12 cellular contexts compared by ENCODE assay signal in the genomic region with DNA sequence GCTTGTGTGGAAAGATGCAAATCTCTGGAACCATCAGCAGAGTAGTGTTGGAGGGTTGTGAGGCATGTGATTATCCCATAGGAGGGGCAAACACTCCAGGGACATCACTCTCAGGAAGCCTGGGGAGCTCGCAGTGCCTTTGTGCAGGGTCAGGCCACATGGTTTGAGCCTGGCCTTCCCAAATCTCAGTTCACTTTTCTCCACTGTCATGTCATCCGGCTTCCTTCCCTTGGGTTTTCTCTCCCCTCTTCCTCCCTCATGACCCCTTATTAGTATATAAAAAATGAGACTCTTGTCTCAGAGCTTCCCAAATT. TPM values are rescaled to one million over a fixed set of nuclear protein-coding genes. Genes with fewer than 3 reads are reported as not detected.
DNase-seq lines count a peak whose midpoint lies in the region; ATAC-seq and TF ChIP-seq lines count a peak whose summit lies in the region.
"Had no signal": no experiment of that assay in that cellular context is flagged by ENCODE, and none has a peak within 500 bp of the region (broad histone marks: within the 10 kb centered on the region; RNA-seq: fewer than 3 reads in every experiment).

No MANE protein-coding gene starts in this region.

- no peak overlapping the region for H3K4me3 Mint-ChIP-seq in activated CD4-positive, alpha-beta T cell treated with anti-CD3 and anti-CD28 coated beads for 36 hours
- no peak overlapping the region for H3K4me3 Mint-ChIP-seq in activated CD4-positive, alpha-beta T cell treated with anti-CD3 and anti-CD28 coated beads, Interleukin-2, amount 10 ng/mL, durations not matched to agents 7 days and 5 days
- no peak overlapping the region for H3K4me3 Mint-ChIP-seq in activated naive CD8-positive, alpha-beta T cell treated with anti-CD3 and anti-CD28 coated beads, Interleukin-2, amount 10 ng/mL, durations not matched to agents 7 days and 5 days

- H3K27ac ChIP-seq in left lung = peak overlapping the region in 1 of 2 donors; percentile 98
- peak overlapping the region; percentile 39 to 64 for H3K27ac ChIP-seq in testis
- H3K27ac ChIP-seq: prostate gland had no signal

- H3K27me3 ChIP-seq in left lung = no peaks in the 10 kb centered on the region
- H3K27me3 ChIP-seq in testis = no peaks in the 10 kb centered on the region
- H3K27me3 ChIP-seq: adrenal gland had no signal

- H3K27me3 Mint-ChIP-seq in activated CD4-positive, alpha-beta T cell treated with anti-CD3 and anti-CD28 coated beads for 36 hours = no peaks in the 10 kb centered on the region
- H3K27me3 Mint-ChIP-seq in activated CD4-positive, alpha-beta T cell treated with anti-CD3 and anti-CD28 coated beads, Interleukin-2, amount 10 ng/mL, durations not matched to agents 7 days and 5 days = no peaks in the 10 kb centered on the region
- H3K27me3 Mint-ChIP-seq in activated naive CD8-positive, alpha-beta T cell treated with anti-CD3 and anti-CD28 coated beads, Interleukin-2, amount 10 ng/mL, durations not matched to agents 7 days and 5 days = no peaks in the 10 kb centered on the region

- no peaks in the 10 kb centered on the region for H3K9me3 ChIP-seq in left lung
- H3K9me3 ChIP-seq in testis = no peaks in the 10 kb centered on the region
- H3K9me3 ChIP-seq: prostate gland had no signal

- H3K4me1 Mint-ChIP-seq in activated CD4-positive, alpha-beta T cell treated with anti-CD3 and anti-CD28 coated beads for 36 hours = peaks cover 86% of the 10 kb centered on the region
- peaks cover 78% of the 10 kb centered on the region for H3K4me1 Mint-ChIP-seq in activated CD4-positive, alpha-beta T cell treated with anti-CD3 and anti-CD28 coated beads, Interleukin-2, amount 10 ng/mL, durations not matched to agents 7 days and 5 days
- peaks cover 69% of the 10 kb centered on the region for H3K4me1 Mint-ChIP-seq in activated naive CD8-positive, alpha-beta T cell treated with anti-CD3 and anti-CD28 coated beads, Interleukin-2, amount 10 ng/mL, durations not matched to agents 7 days and 5 days

- no peak for TF ChIP-seq POLR2A in testis (IDR thresholded peaks at IDR 0.05)

- H3K4me3 ChIP-seq in left lung = no peak overlapping the region
- no peak overlapping the region for H3K4me3 ChIP-seq in testis
- H3K4me3 ChIP-seq: adrenal gland, prostate gland had no signal

- H3K27ac Mint-ChIP-seq in activated CD4-positive, alpha-beta T cell treated with anti-CD3 and anti-CD28 coated beads for 36 hours = peak overlapping the region; percentile 91
- H3K27ac Mint-ChIP-seq in activated CD4-positive, alpha-beta T cell treated with anti-CD3 and anti-CD28 coated beads, Interleukin-2, amount 10 ng/mL, durations not matched to agents 7 days and 5 days = no peak overlapping the region
- peak overlapping the region; percentile 90 for H3K27ac Mint-ChIP-seq in activated naive CD8-positive, alpha-beta T cell treated with anti-CD3 and anti-CD28 coated beads, Interleukin-2, amount 10 ng/mL, durations not matched to agents 7 days and 5 days

- POLR2A ChIA-PET in activated CD4-positive, alpha-beta T cell treated with anti-CD3 and anti-CD28 coated beads for 36 hours (lab: Charles Lee) = no interaction called here
- POLR2A ChIA-PET in activated CD4-positive, alpha-beta T cell treated with anti-CD3 and anti-CD28 coated beads, Interleukin-2, amount 10 ng/mL, durations not matched to agents 7 days and 5 days (lab: Charles Lee) = no interaction called here
- POLR2A ChIA-PET in activated naive CD8-positive, alpha-beta T cell treated with anti-CD3 and anti-CD28 coated beads, Interleukin-2, amount 10 ng/mL, durations not matched to agents 7 days and 5 days (lab: Charles Lee) = interaction anchor here (0.6 to 14.2 kb wide), 2 partner anchors 13 to 15 kb away, joined by 3 to 150 read pairs; no protein-coding TSS in a partner anchor

- H3K9me3 Mint-ChIP-seq in activated CD4-positive, alpha-beta T cell treated with anti-CD3 and anti-CD28 coated beads for 36 hours (ENCODE audit: low read depth) = peaks cover 6% of the 10 kb centered on the region
- H3K9me3 Mint-ChIP-seq in activated CD4-positive, alpha-beta T cell treated with anti-CD3 and anti-CD28 coated beads, Interleukin-2, amount 10 ng/mL, durations not matched to agents 7 days and 5 days = peaks cover 13% of the 10 kb centered on the region
- peaks cover 4% of the 10 kb centered on the region for H3K9me3 Mint-ChIP-seq in activated naive CD8-positive, alpha-beta T cell treated with anti-CD3 and anti-CD28 coated beads, Interleukin-2, amount 10 ng/mL, durations not matched to agents 7 days and 5 days

- peaks cover 0 to 32% of the 10 kb centered on the region in 2 donors for H3K36me3 ChIP-seq in left lung
- no peaks in the 10 kb centered on the region for H3K36me3 ChIP-seq in testis (ENCODE audit: low read depth, missing control alignments)

- DNase-seq in activated CD4-positive, alpha-beta T cell treated with anti-CD3 and anti-CD28 coated beads for 36 hours = no peak
- DNase-seq in activated CD4-positive, alpha-beta T cell treated with anti-CD3 and anti-CD28 coated beads, Interleukin-2, amount 10 ng/mL, durations not matched to agents 7 days and 5 days = no peak
- DNase-seq in activated naive CD8-positive, alpha-beta T cell treated with anti-CD3 and anti-CD28 coated beads, Interleukin-2, amount 10 ng/mL, durations not matched to agents 7 days and 5 days = no peak
- DNase-seq in left lung (no peak), testis (no peak), OCI-M1 (lab: John Stamatoyannopoulos, UW) (no peak)
- DNase-seq: NCI-H774 had no signal

- ATAC-seq in activated CD4-positive, alpha-beta T cell treated with anti-CD3 and anti-CD28 coated beads for 36 hours = no peak
- ATAC-seq in activated naive CD8-positive, alpha-beta T cell treated with anti-CD3 and anti-CD28 coated beads, Interleukin-2, amount 10 ng/mL, durations not matched to agents 7 days and 5 days (ENCODE audit: low read depth) = no peak
- ATAC-seq in left lung = peak; percentile 7
- no peak for ATAC-seq in HG03565 (IDR thresholded peaks at IDR 0.05; ENCODE audit: unreplicated experiment)
- ATAC-seq in GM21526 (IDR thresholded peaks at IDR 0.05; ENCODE audit: low FRiP score, unreplicated experiment) = no peak
- ATAC-seq: HCT116 had no signal

- CTCF ChIA-PET in activated CD4-positive, alpha-beta T cell treated with anti-CD3 and anti-CD28 coated beads for 36 hours (lab: Charles Lee) = interaction anchor here (0.7 to 21.2 kb wide), 5 partner anchors 12 to 30 kb away, joined by 3 to 372 read pairs (median 7); no protein-coding TSS in a partner anchor
- CTCF ChIA-PET in activated CD4-positive, alpha-beta T cell treated with anti-CD3 and anti-CD28 coated beads, Interleukin-2, amount 10 ng/mL, durations not matched to agents 7 days and 5 days (lab: Charles Lee) = interaction anchor here (0.5 to 4.0 kb wide), 7 partner anchors 10 to 52 kb away, joined by 3 to 17 read pairs (median 4); no protein-coding TSS in a partner anchor

- 42 to 43% methylated on average over 2 of the region's 2 CpGs for WGBS in testis, 2 donors

- no peak for TF ChIP-seq CTCF in left lung (IDR thresholded peaks at IDR 0.05)
- TF ChIP-seq CTCF in testis (IDR thresholded peaks at IDR 0.05) = no peak

- intact Hi-C loops in activated CD4-positive, alpha-beta T cell treated with anti-CD3 and anti-CD28 coated beads for 36 hours (cut with DNase I, micrococcal nuclease) = no loop called here
- intact Hi-C loops in left lung (cut with DNase I) (no loop called here), testis (cut with DNase I; ENCODE audit: low total_unique reads) (no loop called here)

- H3K4me1 ChIP-seq in left lung (peaks cover 29 to 91% of the 10 kb centered on the region in 2 donors), testis (peaks cover 37% of the 10 kb centered on the region)

- H3K36me3 Mint-ChIP-seq in activated CD4-positive, alpha-beta T cell treated with anti-CD3 and anti-CD28 coated beads for 36 hours (ENCODE audit: low read depth) = peaks cover 51% of the 10 kb centered on the region
- H3K36me3 Mint-ChIP-seq in activated CD4-positive, alpha-beta T cell treated with anti-CD3 and anti-CD28 coated beads, Interleukin-2, amount 10 ng/mL, durations not matched to agents 7 days and 5 days (ENCODE audit: low read depth) = peaks cover 84% of the 10 kb centered on the region
- H3K36me3 Mint-ChIP-seq in activated naive CD8-positive, alpha-beta T cell treated with anti-CD3 and anti-CD28 coated beads, Interleukin-2, amount 10 ng/mL, durations not matched to agents 7 days and 5 days = peaks cover 53% of the 10 kb centered on the region

RNA-seq across cellular contexts. Expression of a gene that starts 20.4 kb away (rescaled TPM):
- 10 to 100 TPM; 37.6 to 43.8 TPM for total RNA-seq in activated CD4-positive, alpha-beta T cell treated with anti-CD3 and anti-CD28 coated beads for 36 hours
- 100 to 1,000 TPM; 127 to 143 TPM for total RNA-seq in activated CD4-positive, alpha-beta T cell treated with anti-CD3 and anti-CD28 coated beads, Interleukin-2, amount 10 ng/mL, durations not matched to agents 7 days and 5 days
- 100 to 1,000 TPM in 1 of 2 experiments, 10 to 100 TPM in 1; 98.8 to 112 TPM for total RNA-seq in activated naive CD8-positive, alpha-beta T cell treated with anti-CD3 and anti-CD28 coated beads, Interleukin-2, amount 10 ng/mL, durations not matched to agents 7 days and 5 days
- total RNA-seq in left lung (100 to 1,000 TPM; 116 to 158 TPM), testis (10 to 100 TPM; 61.4 to 64.6 TPM)
- 59.1 TPM for polyA plus RNA-seq in testis (ENCODE audit: insufficient read depth, low read depth, low replicate concordance)
